ENCODE assay signal across 1 cellular context in the genomic region with DNA sequence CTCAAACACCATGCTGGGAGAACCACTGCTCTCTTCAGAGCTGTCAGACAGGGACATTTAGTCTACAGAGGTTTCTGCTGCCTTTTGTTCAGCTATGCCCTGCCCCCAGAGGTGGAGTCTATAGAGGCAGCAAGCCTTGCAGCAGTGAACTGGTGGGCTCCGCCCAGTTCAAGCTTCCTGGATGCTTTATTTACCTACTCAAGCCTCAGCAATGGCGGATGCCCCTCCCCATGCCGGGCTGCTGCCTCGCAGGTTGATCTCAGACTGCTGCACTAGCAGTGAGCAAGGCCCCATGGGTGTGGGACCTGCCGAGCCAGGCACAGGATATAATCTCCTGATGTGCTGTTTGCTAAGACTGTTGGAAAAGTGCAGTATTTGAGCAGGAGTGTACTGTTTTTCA.
TF ChIP-seq lines count a peak whose summit lies in the region.

No MANE protein-coding gene starts in this region.

TF ChIP-seq in GM12878, 131 proteins besides CTCF, POLR2A, EP300 and RAD21:
- TF ChIP-seq YY1 (IDR thresholded peaks at IDR 0.05; ENCODE audit: low read depth, low read length) = peak; percentile 57
